1 cellular context compared by ENCODE assay signal in genomic region chr16:23082161-23082788, GRCh38.
TF ChIP-seq lines count a peak whose summit lies in the region.

No MANE protein-coding gene starts in this region.

TF ChIP-seq in HepG2, 621 proteins besides CTCF, POLR2A, EP300 and RAD21:
- TF ChIP-seq HNRNPLL (IDR thresholded peaks at IDR 0.05; ENCODE audit: low read depth, low read length, poor library complexity, severe bottlenecking) (no peak), ZNF709 (CRISPR knock-in tag; IDR thresholded peaks at IDR 0.05) (no peak), ZNF609 (CRISPR knock-in tag; IDR thresholded peaks at IDR 0.05; ENCODE audit: borderline replicate concordance) (0 out of 2 replicates have a peak, but pooled peaks have one; percentile 14), RBM22 (optimal IDR thresholded peaks at IDR 0.05; ENCODE audit: low read length) (peak; percentile 19), STAG1 (CRISPR knock-in tag; IDR thresholded peaks at IDR 0.05) (peak; percentile 71), SMC3 (IDR thresholded peaks at IDR 0.05; ENCODE audit: low read length) (peak; percentile 41; the same call in 1 of the 2 replicates), REPIN1 (CRISPR knock-in tag; IDR thresholded peaks at IDR 0.05; ENCODE audit: borderline replicate concordance, low read depth) (no peak), ZEB1 (IDR thresholded peaks at IDR 0.05; ENCODE audit: insufficient replicate concordance, low read depth) (no peak), SNAPC2 (CRISPR knock-in tag; IDR thresholded peaks at IDR 0.05) (no peak)
- TF ChIP-seq, protein P1, sequence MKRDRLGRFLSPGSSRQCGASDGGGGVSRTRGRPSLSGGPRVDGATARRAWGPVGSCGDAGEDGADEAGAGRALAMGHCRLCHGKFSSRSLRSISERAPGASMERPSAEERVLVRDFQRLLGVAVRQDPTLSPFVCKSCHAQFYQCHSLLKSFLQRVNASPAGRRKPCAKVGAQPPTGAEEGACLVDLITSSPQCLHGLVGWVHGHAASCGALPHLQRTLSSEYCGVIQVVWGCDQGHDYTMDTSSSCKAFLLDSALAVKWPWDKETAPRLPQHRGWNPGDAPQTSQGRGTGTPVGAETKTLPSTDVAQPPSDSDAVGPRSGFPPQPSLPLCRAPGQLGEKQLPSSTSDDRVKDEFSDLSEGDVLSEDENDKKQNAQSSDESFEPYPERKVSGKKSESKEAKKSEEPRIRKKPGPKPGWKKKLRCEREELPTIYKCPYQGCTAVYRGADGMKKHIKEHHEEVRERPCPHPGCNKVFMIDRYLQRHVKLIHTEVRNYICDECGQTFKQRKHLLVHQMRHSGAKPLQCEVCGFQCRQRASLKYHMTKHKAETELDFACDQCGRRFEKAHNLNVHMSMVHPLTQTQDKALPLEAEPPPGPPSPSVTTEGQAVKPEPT (CRISPR knock-in tag; IDR thresholded peaks at IDR 0.05; ENCODE audit: low read depth): 0 out of 2 replicates have a peak, but pooled peaks have one; percentile 27
- TF ChIP-seq, protein P2, sequence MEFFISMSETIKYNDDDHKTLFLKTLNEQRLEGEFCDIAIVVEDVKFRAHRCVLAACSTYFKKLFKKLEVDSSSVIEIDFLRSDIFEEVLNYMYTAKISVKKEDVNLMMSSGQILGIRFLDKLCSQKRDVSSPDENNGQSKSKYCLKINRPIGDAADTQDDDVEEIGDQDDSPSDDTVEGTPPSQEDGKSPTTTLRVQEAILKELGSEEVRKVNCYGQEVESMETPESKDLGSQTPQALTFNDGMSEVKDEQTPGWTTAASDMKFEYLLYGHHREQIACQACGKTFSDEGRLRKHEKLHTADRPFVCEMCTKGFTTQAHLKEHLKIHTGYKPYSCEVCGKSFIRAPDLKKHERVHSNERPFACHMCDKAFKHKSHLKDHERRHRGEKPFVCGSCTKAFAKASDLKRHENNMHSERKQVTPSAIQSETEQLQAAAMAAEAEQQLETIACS (CRISPR knock-in tag; IDR thresholded peaks at IDR 0.05): no peak
